Comparison of ENCODE assay signal across 12 cellular contexts in genomic region chr15:41018534-41018933, GRCh38.
DNase-seq lines count a peak whose midpoint lies in the region; ATAC-seq and TF ChIP-seq lines count a peak whose summit lies in the region.
"Had no signal": no experiment of that assay in that cellular context is flagged by ENCODE, and none has a peak within 500 bp of the region (broad histone marks: within the 10 kb centered on the region; RNA-seq: fewer than 3 reads in every experiment).

No MANE protein-coding gene starts in this region.

- H2BK12ac ChIP-seq in trophoblast cell (ENCODE audit: low read length), result no peak overlapping the region

- H2BK120ac ChIP-seq in trophoblast cell (ENCODE audit: insufficient read depth, low read length, poor library complexity), result no peak overlapping the region

- H3K27ac Mint-ChIP-seq in activated CD8-positive, alpha-beta T cell treated with anti-CD3 and anti-CD28 coated beads for 36 hours, result no peak overlapping the region
- peak overlapping the region in 1 of 6 donors; percentile 24 for H3K27ac Mint-ChIP-seq in immature natural killer cell

- no peak for ATAC-seq in activated CD8-positive, alpha-beta T cell treated with anti-CD3 and anti-CD28 coated beads for 36 hours
- ATAC-seq: activated naive CD4-positive, alpha-beta T cell treated with anti-CD3 and anti-CD28 coated beads, Interleukin-2, amount 50 U/mL, for 72 hours had no signal

- no peak overlapping the region for H4K12ac ChIP-seq in trophoblast cell (ENCODE audit: low read depth, low read length)

- POLR2A ChIA-PET in RWPE1 (lab: Yijun Ruan, JAX; ENCODE audit: low non-redundant PET), result no interaction called here
- POLR2A ChIA-PET in activated CD8-positive, alpha-beta T cell treated with anti-CD3 and anti-CD28 coated beads for 36 hours (lab: Charles Lee), result interaction anchor here (0.8 kb wide), 1 partner anchor 114 kb away, joined by 3 read pairs; no protein-coding TSS in a partner anchor

- peaks cover 0 to 5% of the 10 kb centered on the region in 2 experiments for H3K4me1 ChIP-seq in trophoblast cell (ENCODE audit: control insufficient read depth in 1 of 2, insufficient read depth in 2 of 2, low read length in 2 of 2)

- no peak overlapping the region for H3K4ac ChIP-seq in trophoblast cell (ENCODE audit: low read depth, low read length)

- TF ChIP-seq CTCF in RWPE1 (conservative IDR thresholded peaks at IDR 0.05; ENCODE audit: low read depth) (peak; percentile 41), fibroblast of pulmonary artery (IDR thresholded peaks at IDR 0.05; ENCODE audit: low read length, missing control alignments) (peak; percentile 15)
- TF ChIP-seq CTCF in activated CD8-positive, alpha-beta T cell treated with anti-CD3 and anti-CD28 coated beads for 36 hours (IDR thresholded peaks at IDR 0.05), result no peak

- H4K8ac ChIP-seq in trophoblast cell (ENCODE audit: low read depth, low read length), result no peak overlapping the region

- no peak overlapping the region for H2AFZ ChIP-seq in trophoblast cell (ENCODE audit: insufficient read depth, low read length, poor library complexity)

- DNase-seq in ELF-1 (ENCODE audit: low read depth, low spot score) (peak; percentile 41), RWPE1 (ENCODE audit: low spot score) (peak; percentile 15), fibroblast of pulmonary artery (ENCODE audit: low read depth) (peak; percentile 49), trophoblast cell (peak; percentile 78 to 95), immature natural killer cell (no peak), NCI-H446 (lab: John Stamatoyannopoulos, UW) (no peak)
- DNase-seq in activated CD8-positive, alpha-beta T cell treated with anti-CD3 and anti-CD28 coated beads for 36 hours, result no peak
- no peak for DNase-seq in stimulated activated CD8-positive, alpha-beta memory T cell treated with anti-CD3 and anti-CD28 coated beads, Interleukin-4, amount 100 ng/mL, for 48 hours
- DNase-seq: NCI-H2171, T-helper 9 cell had no signal

- no peak overlapping the region for H3K4me3 Mint-ChIP-seq in activated CD8-positive, alpha-beta T cell treated with anti-CD3 and anti-CD28 coated beads for 36 hours
- no peak overlapping the region for H3K4me3 Mint-ChIP-seq in immature natural killer cell

- no peak overlapping the region for H2AK5ac ChIP-seq in trophoblast cell (ENCODE audit: low read length)

- no peak overlapping the region for H4K91ac ChIP-seq in trophoblast cell (ENCODE audit: low read depth, low read length)

- no peak overlapping the region for H3K18ac ChIP-seq in trophoblast cell (ENCODE audit: low read length)

- no peak overlapping the region for H3K4me2 ChIP-seq in trophoblast cell (ENCODE audit: low read length)

- H3K27ac ChIP-seq in RWPE1 (no peak overlapping the region), trophoblast cell (ENCODE audit: low read depth, low read length) (no peak overlapping the region)

- H3K4me1 Mint-ChIP-seq in activated CD8-positive, alpha-beta T cell treated with anti-CD3 and anti-CD28 coated beads for 36 hours (ENCODE audit: low read depth), result peaks cover 3% of the 10 kb centered on the region
- H3K4me1 Mint-ChIP-seq in immature natural killer cell, result peaks cover 0 to 5% of the 10 kb centered on the region in 2 donors

- H3K79me1 ChIP-seq in trophoblast cell (ENCODE audit: low read length), result no peaks in the 10 kb centered on the region

- no peak overlapping the region for H2BK5ac ChIP-seq in trophoblast cell (ENCODE audit: low read depth, low read length, poor library complexity)

- H3K23ac ChIP-seq in trophoblast cell (ENCODE audit: low read length), result no peak overlapping the region

- WGBS in trophoblast cell (ENCODE audit: extremely low coverage, insufficient coverage, insufficient read length), result no CpG with 5 or more reads among the region's 1 CpG

- H3K36me3 ChIP-seq in trophoblast cell (ENCODE audit: control insufficient read depth in 1 of 2, insufficient read depth in 2 of 2, low read length in 2 of 2), result peaks cover 8 to 17% of the 10 kb centered on the region in 2 experiments

- intact Hi-C loops in activated CD8-positive, alpha-beta T cell treated with anti-CD3 and anti-CD28 coated beads for 36 hours (cut with micrococcal nuclease), result no loop called here

- H3K9me3 Mint-ChIP-seq in activated CD8-positive, alpha-beta T cell treated with anti-CD3 and anti-CD28 coated beads for 36 hours, result no peaks in the 10 kb centered on the region
- no peaks in the 10 kb centered on the region for H3K9me3 Mint-ChIP-seq in immature natural killer cell
- H3K9me3 Mint-ChIP-seq: activated naive CD4-positive, alpha-beta T cell treated with anti-CD3 and anti-CD28 coated beads, Interleukin-2, amount 50 U/mL, for 72 hours had no signal

- CTCF ChIA-PET in RWPE1 (lab: Yijun Ruan, JAX), result interaction anchor here (0.5 to 2.4 kb wide), 10 partner anchors 10 to 231 kb away, joined by 3 to 10 read pairs (median 6); partner anchors contain the start of gene DLL4
- CTCF ChIA-PET in activated CD8-positive, alpha-beta T cell treated with anti-CD3 and anti-CD28 coated beads for 36 hours (lab: Charles Lee), result interaction anchor here (1.6 to 9.5 kb wide), 4 partner anchors 77 to 159 kb away, joined by 4 to 126 read pairs (median 10); no protein-coding TSS in a partner anchor

- H3K27me3 ChIP-seq in trophoblast cell (ENCODE audit: insufficient read depth, low read length), result no peaks in the 10 kb centered on the region

- H3K14ac ChIP-seq in trophoblast cell (ENCODE audit: low read length), result no peak overlapping the region

- H3K27me3 Mint-ChIP-seq in activated CD8-positive, alpha-beta T cell treated with anti-CD3 and anti-CD28 coated beads for 36 hours, result no peaks in the 10 kb centered on the region
- H3K27me3 Mint-ChIP-seq in immature natural killer cell (ENCODE audit: low read depth in 3 of 3), result no peaks in the 10 kb centered on the region

- H3K9me3 ChIP-seq in trophoblast cell (ENCODE audit: insufficient read depth, low read depth, low read length), result no peaks in the 10 kb centered on the region

- no peaks in the 10 kb centered on the region for H3K79me2 ChIP-seq in trophoblast cell (ENCODE audit: control insufficient read depth, insufficient read depth, low read length, poor library complexity)

- peaks cover 23% of the 10 kb centered on the region for H3K36me3 Mint-ChIP-seq in activated CD8-positive, alpha-beta T cell treated with anti-CD3 and anti-CD28 coated beads for 36 hours (ENCODE audit: low read depth)
- H3K36me3 Mint-ChIP-seq in immature natural killer cell, result peaks cover 3 to 31% (median 18%) of the 10 kb centered on the region in 3 donors

- H3K9ac ChIP-seq in trophoblast cell (ENCODE audit: low read length), result no peak overlapping the region

- H3K4me3 ChIP-seq in fibroblast of pulmonary artery (replicated peaks; ENCODE audit: low read depth, low read length) (no peak overlapping the region), trophoblast cell (ENCODE audit: low read depth, low read length) (no peak overlapping the region)
- H3K4me3 ChIP-seq: skin epidermis had no signal

Comparison
In these comparisons a context has a peak if more than half of its experiments do, and no peak if none do; other contexts are left out.
1. DNase-seq: peak in ELF-1 (single experiment), RWPE1 (single experiment), fibroblast of pulmonary artery (single experiment) and trophoblast cell (2 of 2); none in activated CD8-positive, alpha-beta T cell treated with anti-CD3 and anti-CD28 coated beads for 36 hours (single experiment), immature natural killer cell (0 of 3), stimulated activated CD8-positive, alpha-beta memory T cell treated with anti-CD3 and anti-CD28 coated beads, Interleukin-4, amount 100 ng/mL, for 48 hours (single experiment) and NCI-H446 (0 of 2).